ENCODE assay signal across 16 cellular contexts in the genomic region with DNA sequence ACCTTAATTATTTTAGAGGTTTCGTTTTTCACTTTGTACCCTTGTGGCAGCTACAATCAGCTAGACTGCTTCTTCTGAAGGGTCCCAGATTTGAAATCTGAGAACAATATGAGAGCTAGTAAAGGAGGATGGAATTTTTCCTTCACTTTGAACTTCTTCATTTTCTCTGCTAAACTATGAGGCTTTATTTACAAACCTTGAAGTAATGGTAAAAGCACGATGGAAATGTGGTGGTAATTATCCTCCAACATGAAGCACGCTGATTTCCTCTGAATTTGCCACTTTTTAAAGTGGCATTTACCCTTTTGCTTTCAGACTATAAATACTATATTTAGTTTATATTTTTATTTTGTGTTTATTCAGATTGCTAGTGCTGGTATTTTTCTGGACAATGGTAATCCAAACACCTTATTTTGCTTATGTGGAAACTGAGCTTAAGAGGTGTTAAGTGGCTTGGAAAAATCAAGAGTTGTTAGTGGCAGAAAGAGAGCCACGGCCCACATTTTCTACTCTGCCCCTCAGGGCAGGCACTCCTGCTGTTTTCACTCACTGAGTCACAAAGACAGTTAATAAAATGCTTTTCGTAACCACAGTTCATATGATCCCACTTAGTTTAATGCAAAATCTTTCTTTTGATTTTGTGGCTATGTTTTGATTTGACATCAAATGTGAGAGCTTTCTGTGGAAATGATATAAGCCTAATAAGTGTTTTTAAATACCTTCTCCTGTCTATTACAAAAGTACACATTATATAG. TPM values are rescaled to one million over a fixed set of nuclear protein-coding genes. Genes with fewer than 3 reads are reported as not detected.
A peak's percentile ranks its signal among the peaks of the same experiment; 100 is the strongest.
DNase-seq lines count a peak whose midpoint lies in the region; ATAC-seq and TF ChIP-seq lines count a peak whose summit lies in the region.
"Had no signal": no experiment of that assay in that cellular context is flagged by ENCODE, and none has a peak within 500 bp of the region (broad histone marks: within the 10 kb centered on the region; RNA-seq: fewer than 3 reads in every experiment).

No MANE protein-coding gene starts in this region.

- no peak for TF ChIP-seq POLR2A in erythroblast (IDR thresholded peaks at IDR 0.05; ENCODE audit: low read length)

- no peak overlapping the region for H2BK120ac ChIP-seq in neuronal stem cell (ENCODE audit: low read depth, low read length)

- H3K4me3 ChIP-seq in mammary epithelial cell (replicated peaks in 1 of 3; ENCODE audit: insufficient read depth in 1 of 3, low read depth in 2 of 3, low read length in 3 of 3): no peak overlapping the region
- H3K4me3 ChIP-seq in neuronal stem cell (ENCODE audit: low read length in 2 of 2): no peak overlapping the region
- H3K4me3 ChIP-seq: skin epidermis had no signal

- H3K4me1 ChIP-seq in mammary epithelial cell (ENCODE audit: insufficient read depth, low read length): peaks cover 8% of the 10 kb centered on the region
- no peaks in the 10 kb centered on the region for H3K4me1 ChIP-seq in neuronal stem cell (ENCODE audit: control insufficient read depth in 2 of 2, insufficient read depth in 1 of 2, low read depth in 1 of 2, low read length in 2 of 2)

- WGBS in mammary epithelial cell (ENCODE audit: low coverage, missing lambda C conversion rate): 38% methylated on average over 5 of the region's 5 CpGs
- WGBS in neuronal stem cell (ENCODE audit: extremely low coverage in 2 of 2, insufficient read length in 2 of 2, insufficient replicate concordance in 1 of 2), 2 donors: no CpG with 5 or more reads among the region's 5 CpGs

- H3K9ac ChIP-seq in mammary epithelial cell (ENCODE audit: insufficient read depth, low read length) (no peak overlapping the region), neuronal stem cell (ENCODE audit: low read depth, low read length, poor library complexity) (no peak overlapping the region)

- peak; percentile 62 for DNase-seq in GM03348 (ENCODE audit: low spot score)
- peak; percentile 69 for DNase-seq in NCI-H2107 treated with DMSO at 0.1 percent for 48 hours (lab: John Stamatoyannopoulos, UW; ENCODE audit: unreplicated experiment)
- DNase-seq in mammary epithelial cell: peak; percentile 56
- DNase-seq in neuronal stem cell (ENCODE audit: low spot score): no peak
- DNase-seq in erythroblast (lab: John Stamatoyannopoulos, UW): no peak
- DNase-seq: cerebellar nuclear complex, kidney glomerular epithelial cell, NCI-H2171 treated with DMSO at 0.1 percent for 48 hours, nephron progenitor cell, T-helper 9 cell had no signal

- H4K8ac ChIP-seq in neuronal stem cell (ENCODE audit: low read depth, low read length): no peak overlapping the region

- H2AK5ac ChIP-seq in neuronal stem cell (ENCODE audit: low read depth, low read length): no peak overlapping the region

- H2AFZ ChIP-seq in mammary epithelial cell (ENCODE audit: low read depth, low read length): peak overlapping the region; percentile 27
- peak overlapping the region; percentile 60 for H2AFZ ChIP-seq in neuronal stem cell (ENCODE audit: low read length)

- no peak overlapping the region for H2BK12ac ChIP-seq in neuronal stem cell (ENCODE audit: low read length)

- H3K4ac ChIP-seq in neuronal stem cell (ENCODE audit: low read length): no peak overlapping the region

- H3K18ac ChIP-seq in neuronal stem cell (ENCODE audit: low read length): no peak overlapping the region

- no peak overlapping the region for H3K14ac ChIP-seq in neuronal stem cell (ENCODE audit: low read length)

- H2BK15ac ChIP-seq in neuronal stem cell (ENCODE audit: low read length): no peak overlapping the region

- H2BK5ac ChIP-seq in neuronal stem cell (ENCODE audit: low read length): no peak overlapping the region

- H3K79me1 ChIP-seq in neuronal stem cell (ENCODE audit: low read depth, low read length): no peaks in the 10 kb centered on the region

- H3K4me2 ChIP-seq in mammary epithelial cell (ENCODE audit: insufficient read depth, low read depth, low read length) (peak overlapping the region; percentile 35), neuronal stem cell (ENCODE audit: insufficient read depth, low read length, poor library complexity, severe bottlenecking) (no peak overlapping the region)

- no peaks in the 10 kb centered on the region for H3K9me3 ChIP-seq in mammary epithelial cell (replicated peaks; ENCODE audit: insufficient read depth, low read length)
- H3K9me3 ChIP-seq in neuronal stem cell (replicated peaks in 1 of 2; ENCODE audit: control insufficient read depth in 2 of 2, insufficient read depth in 1 of 2, low read depth in 1 of 2, low read length in 2 of 2): no peaks in the 10 kb centered on the region

- no TSS peak for BruUV-seq in mammary epithelial cell (replicated peaks; lab: Mats Ljungman, UMichigan)

- H3K27me3 ChIP-seq in mammary epithelial cell (ENCODE audit: insufficient read depth, low read length) (no peaks in the 10 kb centered on the region), neuronal stem cell (ENCODE audit: control insufficient read depth in 3 of 3, insufficient read depth in 3 of 3, low read depth in 1 of 3, low read length in 3 of 3) (no peaks in the 10 kb centered on the region)

- CTCF ChIA-PET in mammary epithelial cell (lab: Charles Lee; ENCODE audit: low non-redundant PET): no interaction called here

- H3K27ac ChIP-seq in mammary epithelial cell (ENCODE audit: insufficient read depth, low read depth, low read length) (no peak overlapping the region), neuronal stem cell (replicated peaks; ENCODE audit: low read length) (no peak overlapping the region)

- H4K91ac ChIP-seq in neuronal stem cell (ENCODE audit: low read depth, low read length, poor library complexity): no peak overlapping the region

- no peak overlapping the region for H3K23ac ChIP-seq in neuronal stem cell (ENCODE audit: low read depth, low read length, poor library complexity)

- no peaks in the 10 kb centered on the region for H4K20me1 ChIP-seq in mammary epithelial cell (ENCODE audit: insufficient read depth, low read length)

- intact Hi-C loops in mammary epithelial cell (cut with micrococcal nuclease): no loop called here

- dilution Hi-C loops in mammary epithelial cell (cut with HindIII; ENCODE audit: low sequenced_read_pairs): no loop called here

- no peaks in the 10 kb centered on the region for H3K79me2 ChIP-seq in mammary epithelial cell (ENCODE audit: insufficient read depth, low read length)

- ATAC-seq in GM19467 (IDR thresholded peaks at IDR 0.05; ENCODE audit: unreplicated experiment): no peak
- ATAC-seq in GM21360 (IDR thresholded peaks at IDR 0.05; ENCODE audit: unreplicated experiment): no peak
- ATAC-seq in GM21423 (IDR thresholded peaks at IDR 0.05; ENCODE audit: unreplicated experiment): no peak

- no peaks in the 10 kb centered on the region for H3K36me3 ChIP-seq in mammary epithelial cell (ENCODE audit: insufficient read depth, low read length)
- no peaks in the 10 kb centered on the region for H3K36me3 ChIP-seq in neuronal stem cell (replicated peaks in 1 of 2; ENCODE audit: control insufficient read depth in 2 of 2, insufficient read depth in 2 of 2, low read length in 2 of 2)

- no peak for TF ChIP-seq CTCF in mammary epithelial cell (conservative IDR thresholded peaks at IDR 0.05 in 1 of 2, IDR thresholded peaks at IDR 0.05 in 1 of 2; ENCODE audit: extremely low read depth in 1 of 2, insufficient read depth in 1 of 2, low read depth in 1 of 2, low read length in 2 of 2)

- in situ Hi-C loops in mammary epithelial cell (cut with MboI; ENCODE audit: low sequenced_read_pairs in 2 of 2): no loop called here

RNA-seq across cellular contexts. Expression of a gene that starts 2.7 kb away (rescaled TPM):
- total RNA-seq in mammary epithelial cell: not detected
- polyA plus RNA-seq in mammary epithelial cell: not detected
- not detected for polyA minus RNA-seq in mammary epithelial cell
- 0.03 TPM for polyA plus RNA-seq in neuronal stem cell (2013, experiment 1 of 2)
- not detected for polyA plus RNA-seq in neuronal stem cell (2013, experiment 2 of 2)
- total RNA-seq: H4 had no signal
- polyA plus RNA-seq: IgD-negative memory B cell had no signal

RNA-seq across cellular contexts. Expression of a gene that starts 5.2 kb away (rescaled TPM):
- total RNA-seq in mammary epithelial cell: 10 to 100 TPM; 23.6 to 24.3 TPM
- 24.3 TPM for polyA plus RNA-seq in mammary epithelial cell
- polyA minus RNA-seq in mammary epithelial cell: 28.3 TPM
- polyA plus RNA-seq in neuronal stem cell (2013, experiment 1 of 2): 44.8 TPM
- polyA plus RNA-seq in neuronal stem cell (2013, experiment 2 of 2): 42.4 TPM

RNA-seq across cellular contexts. Expression of a gene that starts 56.3 kb away (rescaled TPM):
- total RNA-seq in mammary epithelial cell: under 1 TPM; 0.17 to 0.38 TPM
- 0.33 TPM for polyA plus RNA-seq in mammary epithelial cell
- not detected for polyA minus RNA-seq in mammary epithelial cell
- 0.84 TPM for polyA plus RNA-seq in neuronal stem cell (2013, experiment 1 of 2)
- polyA plus RNA-seq in neuronal stem cell (2013, experiment 2 of 2): 0.69 TPM
- total RNA-seq: H4 had no signal
- polyA plus RNA-seq: IgD-negative memory B cell had no signal

Comparison
In these comparisons a context has a peak if more than half of its experiments do, and no peak if none do; other contexts are left out.
1. DNase-seq: peak in GM03348 (single experiment), NCI-H2107 treated with DMSO at 0.1 percent for 48 hours (single experiment) and mammary epithelial cell (single experiment); none in neuronal stem cell (single experiment) and erythroblast (0 of 2).